Comparison of ENCODE assay signal across 9 cellular contexts in genomic region chr1:54885237-54885679, GRCh38. TPM values are rescaled to one million over a fixed set of nuclear protein-coding genes. Genes with fewer than 3 reads are reported as not detected.
DNase-seq lines count a peak whose midpoint lies in the region; ATAC-seq, FAIRE-seq and TF ChIP-seq lines count a peak whose summit lies in the region.
"Had no signal": no experiment of that assay in that cellular context is flagged by ENCODE, and none has a peak within 500 bp of the region (broad histone marks: within the 10 kb centered on the region; RNA-seq: fewer than 3 reads in every experiment).

No MANE protein-coding gene starts in this region.

- H3K9me3 ChIP-seq in A549 (no peaks in the 10 kb centered on the region), HUES48 (ENCODE audit: control insufficient read depth, insufficient read depth, low read length) (no peaks in the 10 kb centered on the region), K562 (replicated peaks; ENCODE audit: control insufficient read depth, insufficient read depth, low read depth, low read length) (no peaks in the 10 kb centered on the region), left lung (no peaks in the 10 kb centered on the region)
- H3K9me3 ChIP-seq: uterus had no signal

- in situ Hi-C loops in K562 (cut with MboI): no loop called here

- H3K27ac ChIP-seq in A549: peak overlapping the region; percentile 39 to 64; a peak in 3 of 6 replicates
- no peak overlapping the region for H3K27ac ChIP-seq in HUES48 (ENCODE audit: low read depth, low read length)
- H3K27ac ChIP-seq in K562 (ENCODE audit: extremely low read depth, low read depth, low read length): peak overlapping the region; percentile 89; the same call in 1 of the 3 replicates
- peak overlapping the region in 1 of 2 donors; percentile 73 for H3K27ac ChIP-seq in left lung
- H3K27ac ChIP-seq: uterus had no signal

- peaks cover 57% of the 10 kb centered on the region for H3K36me3 ChIP-seq in HUES48 (ENCODE audit: control insufficient read depth, insufficient read depth, low read length)
- H3K36me3 ChIP-seq in K562 (ENCODE audit: control insufficient read depth, insufficient read depth, low read length): peaks cover 57% of the 10 kb centered on the region
- peaks cover 0 to 31% of the 10 kb centered on the region in 2 donors for H3K36me3 ChIP-seq in left lung
- H3K36me3 ChIP-seq: uterus had no signal

- H3K4me3 ChIP-seq in A549: peak overlapping the region; percentile 77; the same call in 1 of the 3 replicates
- peak overlapping the region; percentile 98 for H3K4me3 ChIP-seq in HUES48 (ENCODE audit: low read depth, low read length)
- H3K4me3 ChIP-seq in K562: peak overlapping the region; percentile 95
- peak overlapping the region; percentile 74 to 81 for H3K4me3 ChIP-seq in left lung

- TF ChIP-seq RAD21 in A549 (conservative IDR thresholded peaks at IDR 0.05 in 1 of 2, IDR thresholded peaks at IDR 0.05 in 1 of 2) (no peak), K562 (CRISPR knock-in tag; conservative IDR thresholded peaks at IDR 0.05 in 1 of 2, IDR thresholded peaks at IDR 0.05 in 1 of 2) (no peak)

- H3K79me2 ChIP-seq in K562 (ENCODE audit: control insufficient read depth, insufficient read depth, low read length): peaks cover 67% of the 10 kb centered on the region

- TF ChIP-seq CTCF in A549 (IDR thresholded peaks at IDR 0.05) (no peak), K562 (IDR thresholded peaks at IDR 0.05 in 2 of 3, conservative IDR thresholded peaks at IDR 0.05 in 1 of 3; ENCODE audit: insufficient read depth in 2 of 3, low read depth in 1 of 3, low read length in 3 of 3) (no peak), left lung (IDR thresholded peaks at IDR 0.05) (no peak)

- intact Hi-C loops in K562 (cut with micrococcal nuclease): no loop called here
- intact Hi-C loops in left lung (cut with DNase I): no loop called here

- H3K4me1 ChIP-seq in A549 (peaks cover 58% of the 10 kb centered on the region), HUES48 (ENCODE audit: control insufficient read depth, insufficient read depth, low read length) (peaks cover 30% of the 10 kb centered on the region), K562 (replicated peaks in 1 of 2; ENCODE audit: control insufficient read depth in 2 of 2, insufficient read depth in 2 of 2, low read length in 2 of 2) (peaks cover 30 to 33% of the 10 kb centered on the region in 2 experiments; a peak in 4 of 5 replicates), left lung (peaks cover 3 to 42% of the 10 kb centered on the region in 2 donors)
- H3K4me1 ChIP-seq: uterus had no signal

- H3K9me1 ChIP-seq in K562 (ENCODE audit: control insufficient read depth, insufficient read depth, low read length): no peaks in the 10 kb centered on the region

- H3K9ac ChIP-seq in HUES48 (ENCODE audit: low read depth, low read length) (no peak overlapping the region), K562 (ENCODE audit: insufficient read depth in 1 of 2, low read depth in 2 of 2, low read length in 2 of 2) (peak overlapping the region; percentile 79 to 95)

- peaks cover 24% of the 10 kb centered on the region for H4K20me1 ChIP-seq in K562 (replicated peaks; ENCODE audit: control insufficient read depth, insufficient read depth, low read length)

- BruUV-seq in K562 (replicated peaks; lab: Mats Ljungman, UMichigan): no TSS peak

- H3K27me3 ChIP-seq in HUES48 (ENCODE audit: control insufficient read depth, insufficient read depth, low read length) (no peaks in the 10 kb centered on the region), K562 (ENCODE audit: control insufficient read depth in 2 of 2, insufficient read depth in 2 of 2, low read length in 2 of 2) (no peaks in the 10 kb centered on the region), left lung (peaks cover 0 to 22% of the 10 kb centered on the region in 2 donors)
- H3K27me3 ChIP-seq: uterus had no signal

- 79% methylated on average over 4 of the region's 4 CpGs for WGBS in A549 (ENCODE audit: missing lambda C conversion rate)
- 5% methylated on average over 4 of the region's 4 CpGs for WGBS in K562 (ENCODE audit: insufficient coverage, low coverage, missing lambda C conversion rate)

- H3K4me2 ChIP-seq in A549 (peak overlapping the region; percentile 82), K562 (ENCODE audit: insufficient read depth, low read length) (peak overlapping the region; percentile 96)

- POLR2A ChIA-PET in A549 (lab: Yijun Ruan, JAX): no interaction called here
- POLR2A ChIA-PET in K562 (lab: Yijun Ruan, JAX): interaction anchor here (0.5 to 4.3 kb wide), 7 partner anchors 13 to 463 kb away, joined by 3 to 17 read pairs (median 3); no protein-coding TSS in a partner anchor

- TF ChIP-seq EP300 in A549 (IDR thresholded peaks at IDR 0.05) (no peak), K562 (IDR thresholded peaks at IDR 0.05; ENCODE audit: low read length) (no peak)

- ATAC-seq in A549 (no peak), K562 (no peak), left lung (no peak), GM19395 (IDR thresholded peaks at IDR 0.05; ENCODE audit: unreplicated experiment) (no peak), HG02642 (IDR thresholded peaks at IDR 0.05; ENCODE audit: poor library complexity, unreplicated experiment) (no peak)

- TF ChIP-seq POLR2A in A549 (IDR thresholded peaks at IDR 0.05; ENCODE audit: low read length) (no peak), K562 (conservative IDR thresholded peaks at IDR 0.05) (no peak)

- H2AFZ ChIP-seq in K562 (ENCODE audit: low read depth, low read length): no peak overlapping the region

- DNase-seq in A549 (ENCODE audit: low read depth in 1 of 2, low spot score in 1 of 2) (no peak), K562 (ENCODE audit: extremely low read depth in 1 of 4, low spot score in 3 of 4) (peak in 2 of 4 experiments; percentile 31 to 33), left lung (no peak), NCI-H1092 treated with DMSO at 0.1 percent for 48 hours (lab: John Stamatoyannopoulos, UW) (no peak)
- no peak for DNase-seq in stimulated activated CD4-positive, alpha-beta T cell treated with anti-CD3 and anti-CD28 coated beads, Interleukin-2, amount 100 ng/mL, for 24 hours
- DNase-seq: uterus had no signal

- CTCF ChIA-PET in A549 (lab: Yijun Ruan, JAX): interaction anchor here (0.9 to 1.8 kb wide), 2 partner anchors 34 to 65 kb away, joined by 4 read pairs; no protein-coding TSS in a partner anchor
- CTCF ChIA-PET in K562 (lab: Yijun Ruan, JAX; ENCODE audit: low intra/inter-chr PET ratio): no interaction called here

- no peak for FAIRE-seq in A549 (lab: Jason Lieb, UNC)
- FAIRE-seq in K562 (lab: Jason Lieb, UNC): peak; percentile 76

TF ChIP-seq in A549, 52 proteins besides CTCF, POLR2A, EP300 and RAD21 (continues in another document):
- TF ChIP-seq HOXB13 (CRISPR knock-in tag; IDR thresholded peaks at IDR 0.05; ENCODE audit: low read depth) (no peak), KDM1A (IDR thresholded peaks at IDR 0.05; ENCODE audit: low read depth) (no peak), MAZ (IDR thresholded peaks at IDR 0.05; ENCODE audit: borderline replicate concordance, low read depth, low read length) (no peak), CHD4 (IDR thresholded peaks at IDR 0.05; ENCODE audit: borderline replicate concordance) (no peak), E2F6 (IDR thresholded peaks at IDR 0.05; ENCODE audit: borderline replicate concordance, low read depth) (no peak), ZC3H11A (IDR thresholded peaks at IDR 0.05) (no peak)

RNA-seq across cellular contexts. Expression of gene DHCR24, which starts 1.7 kb away (rescaled TPM):
- polyA plus RNA-seq in A549 (2011; rRNA removed) (29.9 and 60.3 TPM in 2 replicates), A549 (2017; fragmentation: RNase III; extraction: RNeasy Plus Mini Kit Qiagen cat#74134 plus additional on column Dnase treatment) (20.4 to 33.3 TPM (median 30.2 TPM) in 3 replicates), K562 (2011; rRNA removed) (137 and 183 TPM in 2 replicates), K562 (2014; fragmentation: Illumina TruSeq; extraction: Trizol) (138 and 140 TPM in 2 replicates), K562 (2014; fragmentation: Nextera tagmentation; extraction: Ambion mirVana) (10 to 100 TPM; 23.4 to 29.6 TPM), K562 (2014; rRNA removed) (69.9 and 70.7 TPM in 2 replicates)
- 18.5 and 20.6 TPM in 2 replicates for polyA plus RNA-seq in A549 (2012; cell fraction: cytosol; rRNA removed)
- polyA plus RNA-seq in A549 (2012; cell fraction: nucleus; rRNA removed): 32.5 and 39.4 TPM in 2 replicates
- 126 and 134 TPM in 2 replicates for polyA minus RNA-seq in A549 (2011; rRNA and poly(A)+ RNA removed)
- 237 and 531 TPM in 2 replicates for total RNA-seq in K562 (2011; cell fraction: chromatin; rRNA removed; ENCODE audit: low replicate concordance)
- total RNA-seq in K562 (2011; cell fraction: nucleolus; rRNA removed): 417 and 435 TPM in 2 replicates
- total RNA-seq in K562 (2011; cell fraction: nucleoplasm; rRNA removed): 411 and 423 TPM in 2 replicates
- total RNA-seq in K562 (2014; rRNA removed) (93.5 and 113 TPM in 2 replicates), K562 (2014; rRNA removed; fragmentation: Illumina TruSeq; extraction: Trizol) (70.6 and 74.3 TPM in 2 replicates), K562 (2015; rRNA removed; fragmentation: Illumina TruSeq; extraction: Trizol) (79.9 and 82.1 TPM in 2 replicates), K562 (2021) (158 and 161 TPM in 2 replicates), left lung (100 to 1,000 TPM; 668 to 741 TPM)
- 207 and 209 TPM in 2 replicates for polyA plus RNA-seq in K562 (2011; cell fraction: cytosol; rRNA removed)
- polyA plus RNA-seq in K562 (2011; cell fraction: nucleus; rRNA removed): 214 and 280 TPM in 2 replicates
- polyA plus RNA-seq in K562 (2012): 93.6 and 212 TPM in 2 replicates
- 215 and 292 TPM in 2 replicates for polyA minus RNA-seq in K562 (2011; rRNA and poly(A)+ RNA removed)
- 158 and 163 TPM in 2 replicates for polyA minus RNA-seq in K562 (2011; cell fraction: cytosol; rRNA and poly(A)+ RNA removed)
- polyA minus RNA-seq in K562 (2011; cell fraction: nucleus; rRNA and poly(A)+ RNA removed): 97.6 and 98.3 TPM in 2 replicates
